8 cellular contexts compared by ENCODE assay signal in genomic region chr1:93909146-93910050, GRCh38. TPM values are rescaled to one million over a fixed set of nuclear protein-coding genes. Genes with fewer than 3 reads are reported as not detected.
DNase-seq lines count a peak whose midpoint lies in the region; ATAC-seq and TF ChIP-seq lines count a peak whose summit lies in the region.

GCLM (minus strand) TSS chr1:93909430; CDS start chr1:93909163, 267 bp downstream.

- peaks cover 2% of the 10 kb centered on the region; the same call in 1 of the 2 replicates for H3K36me3 ChIP-seq in Panc1 (ENCODE audit: control insufficient read depth, insufficient read depth, low read length)

- no TSS peak for BruUV-seq in Panc1 (replicated peaks; lab: Mats Ljungman, UMichigan)

- H3K4me1 Mint-ChIP-seq in naive B cell: peaks cover 15 to 24% (median 22%) of the 10 kb centered on the region in 3 donors
- peaks cover 12% of the 10 kb centered on the region for H3K4me1 Mint-ChIP-seq in stimulated activated memory B cell treated with anti-CD40 and anti-IgM and Interleukin-4, amounts not matched to agents 10 μg/mL and 1 μg/mL and 100 μg/mL, for 72 hours

- H3K4me3 ChIP-seq in Panc1 (ENCODE audit: low read depth in 2 of 2, low read length in 2 of 2): peak within 1 kb of the TSS; percentile 82 to 87

- peak within 1 kb of the TSS; percentile 88 for H3K27ac ChIP-seq in Panc1 (ENCODE audit: low read length)

- ATAC-seq in GM21576 (IDR thresholded peaks at IDR 0.05; ENCODE audit: unreplicated experiment): peak; percentile 93
- ATAC-seq in Panc1: peak; percentile 96
- peak; percentile 89 to 92 for ATAC-seq in naive B cell (ENCODE audit: low read depth in 2 of 2)
- peak; percentile 98 for ATAC-seq in stimulated activated memory B cell treated with anti-CD40 and anti-IgM and Interleukin-4, amounts not matched to agents 10 μg/mL and 1 μg/mL and 100 μg/mL, for 72 hours

- H3K9me3 Mint-ChIP-seq in naive B cell: peaks cover 0 to 3% (median 0%) of the 10 kb centered on the region in 7 donors
- H3K9me3 Mint-ChIP-seq in stimulated activated memory B cell treated with anti-CD40 and anti-IgM and Interleukin-4, amounts not matched to agents 10 μg/mL and 1 μg/mL and 100 μg/mL, for 72 hours: no peaks in the 10 kb centered on the region

- POLR2A ChIA-PET in Panc1 (lab: Charles Lee): interaction anchor here (0.6 to 0.7 kb wide), 3 partner anchors 332 to 1506 kb away, joined by 3 to 6 read pairs (median 5); no protein-coding TSS in a partner anchor

- intact Hi-C loops in Panc1 (cut with micrococcal nuclease; ENCODE audit: unreplicated experiment): no loop called here

- H3K27ac Mint-ChIP-seq in naive B cell: peak within 1 kb of the TSS; percentile 85 to 97 (median 92)
- H3K27ac Mint-ChIP-seq in stimulated activated memory B cell treated with anti-CD40 and anti-IgM and Interleukin-4, amounts not matched to agents 10 μg/mL and 1 μg/mL and 100 μg/mL, for 72 hours: peak within 1 kb of the TSS; percentile 77

- no peaks in the 10 kb centered on the region for H3K36me3 Mint-ChIP-seq in naive B cell
- H3K36me3 Mint-ChIP-seq in stimulated activated memory B cell treated with anti-CD40 and anti-IgM and Interleukin-4, amounts not matched to agents 10 μg/mL and 1 μg/mL and 100 μg/mL, for 72 hours: no peaks in the 10 kb centered on the region

- peak; percentile 51; the same call in 1 of the 2 replicates for TF ChIP-seq RAD21 in Ishikawa (IDR thresholded peaks at IDR 0.05; ENCODE audit: low read depth)

- peak within 1 kb of the TSS; percentile 86 to 97 (median 92) for H3K4me3 Mint-ChIP-seq in naive B cell
- H3K4me3 Mint-ChIP-seq in stimulated activated memory B cell treated with anti-CD40 and anti-IgM and Interleukin-4, amounts not matched to agents 10 μg/mL and 1 μg/mL and 100 μg/mL, for 72 hours: peak within 1 kb of the TSS; percentile 79

- no peaks in the 10 kb centered on the region for H3K27me3 ChIP-seq in Panc1 (ENCODE audit: control insufficient read depth, insufficient read depth, low read length)

- peaks cover 0 to 23% (median 8%) of the 10 kb centered on the region in 3 donors for H3K27me3 Mint-ChIP-seq in naive B cell
- H3K27me3 Mint-ChIP-seq in stimulated activated memory B cell treated with anti-CD40 and anti-IgM and Interleukin-4, amounts not matched to agents 10 μg/mL and 1 μg/mL and 100 μg/mL, for 72 hours: no peaks in the 10 kb centered on the region

- peaks cover 25% of the 10 kb centered on the region for H3K4me1 ChIP-seq in Panc1 (ENCODE audit: control insufficient read depth, insufficient read depth, low read length)

- no peaks in the 10 kb centered on the region for H3K9me3 ChIP-seq in Panc1 (ENCODE audit: control insufficient read depth, insufficient read depth, low read depth, low read length)

- in situ Hi-C loops in Panc1 (cut with HindIII; ENCODE audit: low pct_unique_long_range_greater_than_20kb, low sequenced_read_pairs): no loop called here

- peak; percentile 57 for TF ChIP-seq EP300 in Ishikawa (IDR thresholded peaks at IDR 0.05; ENCODE audit: borderline replicate concordance)

- peak; percentile 97 for TF ChIP-seq CTCF in Panc1 (IDR thresholded peaks at IDR 0.05)

- peak; percentile 55 for DNase-seq in DMS79 (lab: John Stamatoyannopoulos, UW)
- DNase-seq in Panc1 (ENCODE audit: low read depth, low spot score): peak; percentile 58
- peak; percentile 86 for DNase-seq in activated T-helper 1 cell treated with Interleukin-2 at 50 U/mL for 16 hours (ENCODE audit: low read depth)
- peak; percentile 95 for DNase-seq in fibroblast of gingiva (ENCODE audit: low read depth)
- DNase-seq in naive B cell: peak; percentile 90

- CTCF ChIA-PET in Panc1 (lab: Charles Lee): interaction anchor here (1.2 kb wide), 1 partner anchor 427 kb away, joined by 3 read pairs; no protein-coding TSS in a partner anchor

TF ChIP-seq in Ishikawa, 13 proteins besides CTCF, POLR2A, EP300 and RAD21:
- TF ChIP-seq TCF12 (IDR thresholded peaks at IDR 0.05; ENCODE audit: low read depth) (no peak; the same call in 1 of the 2 replicates), TAF1 (IDR thresholded peaks at IDR 0.05; ENCODE audit: low read depth) (peak; percentile 80), MAX (IDR thresholded peaks at IDR 0.05) (peak; percentile 68; the same call in 1 of the 2 replicates), NFIC (IDR thresholded peaks at IDR 0.05) (peak; percentile 29), ZBTB7A (IDR thresholded peaks at IDR 0.05; ENCODE audit: low read depth) (peak; percentile 77; the same call in 1 of the 2 replicates), USF1 (IDR thresholded peaks at IDR 0.05) (no peak), REST (IDR thresholded peaks at IDR 0.05; ENCODE audit: low read depth) (no peak), EGR1 (IDR thresholded peaks at IDR 0.05) (peak; percentile 88)
TF ChIP-seq in Ishikawa: peak in this region for 5.

RNA-seq across cellular contexts. Expression of gene GCLM, which starts in this region (rescaled TPM):
- 33.7 TPM for total RNA-seq in Panc1 (2021; ENCODE audit: unreplicated experiment)
- polyA plus RNA-seq in Panc1 (2012; ENCODE audit: insufficient read length): 19.1 TPM
- polyA plus RNA-seq in naive B cell (ENCODE audit: low read depth in 6 of 6): 10 to 100 TPM in 2 of 6 donors, 1 to 10 TPM in 4; 5.9 to 13.6 (median 9.7) TPM

Comparison
In these comparisons a context has a peak if more than half of its experiments do, and no peak if none do; other contexts are left out.
1. Peak in every context shown above with its lines: DNase-seq, ATAC-seq, H3K4me3 ChIP-seq and H3K27ac ChIP-seq.